1 cellular context compared by ENCODE assay signal in the genomic region with DNA sequence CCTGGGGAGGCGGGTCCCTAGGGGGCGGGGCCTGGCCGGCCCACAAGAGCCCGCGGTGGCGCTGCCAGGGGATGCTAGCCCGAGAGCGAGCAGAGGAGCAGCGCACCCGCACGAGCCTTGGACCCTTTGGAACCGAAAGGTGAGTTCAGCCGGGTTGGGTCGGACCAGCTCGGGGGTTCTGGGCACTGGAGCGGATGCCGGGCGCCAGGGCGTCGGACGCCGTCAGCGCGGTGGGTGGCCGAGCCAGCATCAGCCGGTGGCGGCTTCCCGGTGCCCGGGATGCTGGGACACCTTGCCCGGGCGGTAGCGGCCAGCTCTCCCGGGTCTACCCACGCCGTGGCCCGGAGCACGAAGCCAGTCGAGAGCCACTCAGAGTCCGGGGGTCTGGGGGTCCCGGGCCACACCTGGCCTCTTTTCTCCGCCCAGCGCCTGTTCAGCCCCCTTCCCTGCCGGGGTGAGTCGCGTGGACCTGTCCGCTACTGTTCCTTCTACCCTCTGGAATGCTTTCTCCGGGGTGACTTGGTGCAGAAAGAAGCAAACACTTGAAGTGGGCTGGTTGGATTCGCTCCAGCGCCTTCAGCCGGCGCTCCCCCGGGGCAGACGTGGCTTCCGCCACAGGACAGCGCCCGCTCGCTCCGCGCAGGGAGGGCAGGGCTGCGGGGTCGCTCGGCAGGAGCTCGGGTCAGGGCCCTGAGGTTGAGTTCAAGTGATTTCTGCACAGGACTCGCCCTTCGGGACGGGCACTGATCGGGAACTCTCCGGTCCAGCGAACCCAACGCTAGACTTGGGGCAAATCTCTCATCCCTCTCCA.
A peak's percentile ranks its signal among the peaks of the same experiment; 100 is the strongest.
TF ChIP-seq lines count a peak whose summit lies in the region.

Gene SCNN1G, plus strand, starts transcription at position 71 of the 811 bp plus-strand sequence. CDS start 3,527 bp downstream, outside the sequence.

TF ChIP-seq in H1, 55 proteins besides CTCF, POLR2A, EP300 and RAD21:
- TF ChIP-seq TBP (IDR thresholded peaks at IDR 0.05; ENCODE audit: low read depth, low read length) (no peak), RFX5 (IDR thresholded peaks at IDR 0.05; ENCODE audit: borderline replicate concordance, low read depth, low read length) (no peak), CBX8 (IDR thresholded peaks at IDR 0.05; ENCODE audit: borderline replicate concordance, low read depth, low read length) (no peak), CBX5 (IDR thresholded peaks at IDR 0.05; ENCODE audit: low read depth, low read length) (no peak), CTBP2 (IDR thresholded peaks at IDR 0.05; ENCODE audit: borderline replicate concordance, insufficient read depth, insufficient read length, low read length) (no peak), NANOG (IDR thresholded peaks at IDR 0.05; ENCODE audit: insufficient read depth, low read depth, low read length, poor library complexity, severe bottlenecking) (no peak), KDM1A (IDR thresholded peaks at IDR 0.05; ENCODE audit: borderline replicate concordance, low read length) (no peak), CHD2 (IDR thresholded peaks at IDR 0.05; ENCODE audit: low read length) (no peak), SP2 (IDR thresholded peaks at IDR 0.05; ENCODE audit: low read length) (no peak), SIRT6 (IDR thresholded peaks at IDR 0.05; ENCODE audit: low read length) (no peak), BRCA1 (IDR thresholded peaks at IDR 0.05; ENCODE audit: low read depth, low read length) (no peak), HDAC2 (IDR thresholded peaks at IDR 0.05; ENCODE audit: borderline replicate concordance in 1 of 2, low read depth in 2 of 2, low read length in 2 of 2) (no peak), SP1 (IDR thresholded peaks at IDR 0.05; ENCODE audit: low read depth, low read length) (no peak), POLR2AphosphoS5 (IDR thresholded peaks at IDR 0.05; ENCODE audit: low read depth, low read length) (no peak), SP4 (IDR thresholded peaks at IDR 0.05; ENCODE audit: low read length) (no peak), CREB1 (IDR thresholded peaks at IDR 0.05) (peak; percentile 3; the same call in 1 of the 2 replicates), GABPA (IDR thresholded peaks at IDR 0.05; ENCODE audit: borderline replicate concordance, insufficient read depth, low read length) (no peak), SUZ12 (IDR thresholded peaks at IDR 0.05; ENCODE audit: low read length) (peak; percentile 53), KDM4A (IDR thresholded peaks at IDR 0.05; ENCODE audit: low read depth, low read length, severe bottlenecking) (peak; percentile 82), BACH1 (IDR thresholded peaks at IDR 0.05; ENCODE audit: low read length) (no peak), MAFK (IDR thresholded peaks at IDR 0.05; ENCODE audit: low read depth, low read length) (no peak), ATF2 (IDR thresholded peaks at IDR 0.05; ENCODE audit: low read length) (no peak), PHF8 (conservative IDR thresholded peaks at IDR 0.05; ENCODE audit: low read depth, low read length) (0 out of 2 replicates have a peak, but pooled peaks have one; percentile 13), FOSL1 (IDR thresholded peaks at IDR 0.05; ENCODE audit: insufficient read depth, low read depth, low read length) (no peak), YY1 (IDR thresholded peaks at IDR 0.05; ENCODE audit: low read depth, low read length) (no peak), ZNF274 (IDR thresholded peaks at IDR 0.05; ENCODE audit: borderline replicate concordance, extremely low read depth, low read length) (no peak), EGR1 (IDR thresholded peaks at IDR 0.05; ENCODE audit: borderline replicate concordance, low read depth, low read length) (no peak), EZH2 (IDR thresholded peaks at IDR 0.05; ENCODE audit: low read depth, low read length, severe bottlenecking) (peak; percentile 65), POU5F1 (IDR thresholded peaks at IDR 0.05; ENCODE audit: low read depth, low read length) (no peak), TCF12 (IDR thresholded peaks at IDR 0.05; ENCODE audit: low read depth, low read length) (no peak), SIN3A (conservative IDR thresholded peaks at IDR 0.05 in 1 of 2, IDR thresholded peaks at IDR 0.05 in 1 of 2; ENCODE audit: low read depth in 1 of 2, low read length in 2 of 2) (no peak; a peak in 1 of 4 replicates), GTF2F1 (IDR thresholded peaks at IDR 0.05; ENCODE audit: borderline replicate concordance, low read depth, low read length) (no peak), NRF1 (IDR thresholded peaks at IDR 0.05; ENCODE audit: low read depth, low read length) (no peak), SAP30 (IDR thresholded peaks at IDR 0.05; ENCODE audit: insufficient read depth, insufficient replicate concordance, low read length) (no peak), TEAD4 (IDR thresholded peaks at IDR 0.05; ENCODE audit: low read depth, low read length) (no peak), BCL11A (IDR thresholded peaks at IDR 0.05; ENCODE audit: low read depth in 2 of 2, low read length in 2 of 2) (no peak), KDM5A (IDR thresholded peaks at IDR 0.05; ENCODE audit: low read length) (no peak), TAF7 (optimal IDR thresholded peaks at IDR 0.05; ENCODE audit: borderline replicate concordance, low read depth, low read length) (no peak), SRF (IDR thresholded peaks at IDR 0.05; ENCODE audit: low read depth, low read length) (no peak), JUN (IDR thresholded peaks at IDR 0.05; ENCODE audit: low read depth, low read length) (no peak), HDAC6 (IDR thresholded peaks at IDR 0.05; ENCODE audit: low read depth, low read length) (no peak), RNF2 (IDR thresholded peaks at IDR 0.05; ENCODE audit: borderline replicate concordance, low read depth, low read length, missing control alignments, poor library complexity, severe bottlenecking) (no peak), RXRA (IDR thresholded peaks at IDR 0.05; ENCODE audit: insufficient read depth, low read depth, low read length) (no peak), ASH2L (IDR thresholded peaks at IDR 0.05; ENCODE audit: low read length) (peak; percentile 53)
- TF ChIP-seq, protein P1, sequence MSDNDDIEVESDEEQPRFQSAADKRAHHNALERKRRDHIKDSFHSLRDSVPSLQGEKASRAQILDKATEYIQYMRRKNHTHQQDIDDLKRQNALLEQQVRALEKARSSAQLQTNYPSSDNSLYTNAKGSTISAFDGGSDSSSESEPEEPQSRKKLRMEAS (IDR thresholded peaks at IDR 0.05) = 0 out of 2 replicates have a peak, but pooled peaks have one; percentile 7
- TF ChIP-seq, protein P2, sequence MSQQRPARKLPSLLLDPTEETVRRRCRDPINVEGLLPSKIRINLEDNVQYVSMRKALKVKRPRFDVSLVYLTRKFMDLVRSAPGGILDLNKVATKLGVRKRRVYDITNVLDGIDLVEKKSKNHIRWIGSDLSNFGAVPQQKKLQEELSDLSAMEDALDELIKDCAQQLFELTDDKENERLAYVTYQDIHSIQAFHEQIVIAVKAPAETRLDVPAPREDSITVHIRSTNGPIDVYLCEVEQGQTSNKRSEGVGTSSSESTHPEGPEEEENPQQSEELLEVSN (IDR thresholded peaks at IDR 0.05) = no peak
- TF ChIP-seq, protein P3, sequence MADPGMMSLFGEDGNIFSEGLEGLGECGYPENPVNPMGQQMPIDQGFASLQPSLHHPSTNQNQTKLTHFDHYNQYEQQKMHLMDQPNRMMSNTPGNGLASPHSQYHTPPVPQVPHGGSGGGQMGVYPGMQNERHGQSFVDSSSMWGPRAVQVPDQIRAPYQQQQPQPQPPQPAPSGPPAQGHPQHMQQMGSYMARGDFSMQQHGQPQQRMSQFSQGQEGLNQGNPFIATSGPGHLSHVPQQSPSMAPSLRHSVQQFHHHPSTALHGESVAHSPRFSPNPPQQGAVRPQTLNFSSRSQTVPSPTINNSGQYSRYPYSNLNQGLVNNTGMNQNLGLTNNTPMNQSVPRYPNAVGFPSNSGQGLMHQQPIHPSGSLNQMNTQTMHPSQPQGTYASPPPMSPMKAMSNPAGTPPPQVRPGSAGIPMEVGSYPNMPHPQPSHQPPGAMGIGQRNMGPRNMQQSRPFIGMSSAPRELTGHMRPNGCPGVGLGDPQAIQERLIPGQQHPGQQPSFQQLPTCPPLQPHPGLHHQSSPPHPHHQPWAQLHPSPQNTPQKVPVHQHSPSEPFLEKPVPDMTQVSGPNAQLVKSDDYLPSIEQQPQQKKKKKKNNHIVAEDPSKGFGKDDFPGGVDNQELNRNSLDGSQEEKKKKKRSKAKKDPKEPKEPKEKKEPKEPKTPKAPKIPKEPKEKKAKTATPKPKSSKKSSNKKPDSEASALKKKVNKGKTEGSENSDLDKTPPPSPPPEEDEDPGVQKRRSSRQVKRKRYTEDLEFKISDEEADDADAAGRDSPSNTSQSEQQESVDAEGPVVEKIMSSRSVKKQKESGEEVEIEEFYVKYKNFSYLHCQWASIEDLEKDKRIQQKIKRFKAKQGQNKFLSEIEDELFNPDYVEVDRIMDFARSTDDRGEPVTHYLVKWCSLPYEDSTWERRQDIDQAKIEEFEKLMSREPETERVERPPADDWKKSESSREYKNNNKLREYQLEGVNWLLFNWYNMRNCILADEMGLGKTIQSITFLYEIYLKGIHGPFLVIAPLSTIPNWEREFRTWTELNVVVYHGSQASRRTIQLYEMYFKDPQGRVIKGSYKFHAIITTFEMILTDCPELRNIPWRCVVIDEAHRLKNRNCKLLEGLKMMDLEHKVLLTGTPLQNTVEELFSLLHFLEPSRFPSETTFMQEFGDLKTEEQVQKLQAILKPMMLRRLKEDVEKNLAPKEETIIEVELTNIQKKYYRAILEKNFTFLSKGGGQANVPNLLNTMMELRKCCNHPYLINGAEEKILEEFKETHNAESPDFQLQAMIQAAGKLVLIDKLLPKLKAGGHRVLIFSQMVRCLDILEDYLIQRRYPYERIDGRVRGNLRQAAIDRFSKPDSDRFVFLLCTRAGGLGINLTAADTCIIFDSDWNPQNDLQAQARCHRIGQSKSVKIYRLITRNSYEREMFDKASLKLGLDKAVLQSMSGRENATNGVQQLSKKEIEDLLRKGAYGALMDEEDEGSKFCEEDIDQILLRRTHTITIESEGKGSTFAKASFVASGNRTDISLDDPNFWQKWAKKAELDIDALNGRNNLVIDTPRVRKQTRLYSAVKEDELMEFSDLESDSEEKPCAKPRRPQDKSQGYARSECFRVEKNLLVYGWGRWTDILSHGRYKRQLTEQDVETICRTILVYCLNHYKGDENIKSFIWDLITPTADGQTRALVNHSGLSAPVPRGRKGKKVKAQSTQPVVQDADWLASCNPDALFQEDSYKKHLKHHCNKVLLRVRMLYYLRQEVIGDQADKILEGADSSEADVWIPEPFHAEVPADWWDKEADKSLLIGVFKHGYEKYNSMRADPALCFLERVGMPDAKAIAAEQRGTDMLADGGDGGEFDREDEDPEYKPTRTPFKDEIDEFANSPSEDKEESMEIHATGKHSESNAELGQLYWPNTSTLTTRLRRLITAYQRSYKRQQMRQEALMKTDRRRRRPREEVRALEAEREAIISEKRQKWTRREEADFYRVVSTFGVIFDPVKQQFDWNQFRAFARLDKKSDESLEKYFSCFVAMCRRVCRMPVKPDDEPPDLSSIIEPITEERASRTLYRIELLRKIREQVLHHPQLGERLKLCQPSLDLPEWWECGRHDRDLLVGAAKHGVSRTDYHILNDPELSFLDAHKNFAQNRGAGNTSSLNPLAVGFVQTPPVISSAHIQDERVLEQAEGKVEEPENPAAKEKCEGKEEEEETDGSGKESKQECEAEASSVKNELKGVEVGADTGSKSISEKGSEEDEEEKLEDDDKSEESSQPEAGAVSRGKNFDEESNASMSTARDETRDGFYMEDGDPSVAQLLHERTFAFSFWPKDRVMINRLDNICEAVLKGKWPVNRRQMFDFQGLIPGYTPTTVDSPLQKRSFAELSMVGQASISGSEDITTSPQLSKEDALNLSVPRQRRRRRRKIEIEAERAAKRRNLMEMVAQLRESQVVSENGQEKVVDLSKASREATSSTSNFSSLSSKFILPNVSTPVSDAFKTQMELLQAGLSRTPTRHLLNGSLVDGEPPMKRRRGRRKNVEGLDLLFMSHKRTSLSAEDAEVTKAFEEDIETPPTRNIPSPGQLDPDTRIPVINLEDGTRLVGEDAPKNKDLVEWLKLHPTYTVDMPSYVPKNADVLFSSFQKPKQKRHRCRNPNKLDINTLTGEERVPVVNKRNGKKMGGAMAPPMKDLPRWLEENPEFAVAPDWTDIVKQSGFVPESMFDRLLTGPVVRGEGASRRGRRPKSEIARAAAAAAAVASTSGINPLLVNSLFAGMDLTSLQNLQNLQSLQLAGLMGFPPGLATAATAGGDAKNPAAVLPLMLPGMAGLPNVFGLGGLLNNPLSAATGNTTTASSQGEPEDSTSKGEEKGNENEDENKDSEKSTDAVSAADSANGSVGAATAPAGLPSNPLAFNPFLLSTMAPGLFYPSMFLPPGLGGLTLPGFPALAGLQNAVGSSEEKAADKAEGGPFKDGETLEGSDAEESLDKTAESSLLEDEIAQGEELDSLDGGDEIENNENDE (IDR thresholded peaks at IDR 0.05; ENCODE audit: insufficient replicate concordance, low read length) = no peak
